In genomic region chr5:84265739-84266464, GRCh38 we compare ENCODE assay signal across 1 cellular context.
A peak's percentile ranks its signal among the peaks of the same experiment; 100 is the strongest.
TF ChIP-seq lines count a peak whose summit lies in the region.

No MANE protein-coding gene starts in this region.

TF ChIP-seq in GM23338, 12 proteins besides CTCF, POLR2A, EP300 and RAD21:
- TF ChIP-seq ZNF462 (CRISPR knock-in tag; IDR thresholded peaks at IDR 0.05) (no peak), EZH2phosphoT487 (IDR thresholded peaks at IDR 0.05; ENCODE audit: unreplicated experiment) (no peak), ZNF331 (CRISPR knock-in tag; IDR thresholded peaks at IDR 0.05; ENCODE audit: low read depth) (no peak), NANOG (IDR thresholded peaks at IDR 0.05; ENCODE audit: borderline replicate concordance) (peak; percentile 90)
